In genomic region chr6:37695857-37696219, GRCh38 we compare ENCODE assay signal across 8 cellular contexts. TPM values are rescaled to one million over a fixed set of nuclear protein-coding genes. Genes with fewer than 3 reads are reported as not detected.
DNase-seq lines count a peak whose midpoint lies in the region; ATAC-seq and TF ChIP-seq lines count a peak whose summit lies in the region.

No MANE protein-coding gene starts in this region.

- H3K36me3 Mint-ChIP-seq in naive B cell = peaks cover 0 to 17% of the 10 kb centered on the region in 2 donors

- in situ Hi-C loops in mammary epithelial cell (cut with MboI; ENCODE audit: low sequenced_read_pairs in 2 of 2) = loop anchor here (10.0 to 25.0 kb wide), 4 partner anchors 161 to 334 kb away; partner anchors contain the start of gene RNF8 (in 1 of the 2)

- no peaks in the 10 kb centered on the region for H3K9me3 ChIP-seq in mammary epithelial cell (replicated peaks; ENCODE audit: insufficient read depth, low read length)

- H3K4me1 ChIP-seq in ACC112 (ENCODE audit: control insufficient read depth, insufficient read depth, low read length, unreplicated experiment) (peaks cover 25% of the 10 kb centered on the region), mammary epithelial cell (ENCODE audit: insufficient read depth, low read length) (peaks cover 30% of the 10 kb centered on the region)

- no peak for TF ChIP-seq CTCF in mammary epithelial cell (conservative IDR thresholded peaks at IDR 0.05 in 1 of 2, IDR thresholded peaks at IDR 0.05 in 1 of 2; ENCODE audit: extremely low read depth in 1 of 2, insufficient read depth in 1 of 2, low read depth in 1 of 2, low read length in 2 of 2)

- no peaks in the 10 kb centered on the region for H4K20me1 ChIP-seq in mammary epithelial cell (ENCODE audit: insufficient read depth, low read length)

- DNase-seq in HK-2 (ENCODE audit: unreplicated experiment) (peak; percentile 38), mammary epithelial cell (peak; percentile 21), naive B cell (no peak), DMS53 (lab: John Stamatoyannopoulos, UW) (no peak), NK-92 (lab: John Stamatoyannopoulos, UW; ENCODE audit: unreplicated experiment) (no peak), epidermal melanocyte (ENCODE audit: insufficient read length, low spot score) (no peak)

- H3K4me3 Mint-ChIP-seq in naive B cell = peak overlapping the region; percentile 77 to 98 (median 88)

- peak overlapping the region; percentile 99 for H3K4me2 ChIP-seq in mammary epithelial cell (ENCODE audit: insufficient read depth, low read depth, low read length)

- intact Hi-C loops in mammary epithelial cell (cut with micrococcal nuclease) = loop anchor here (1.0 to 5.0 kb wide), 2 partner anchors 316 to 798 kb away; no protein-coding TSS in a partner anchor

- CTCF ChIA-PET in mammary epithelial cell (lab: Charles Lee; ENCODE audit: low non-redundant PET) = no interaction called here

- H3K27me3 Mint-ChIP-seq in naive B cell = peaks cover 9 to 58% (median 35%) of the 10 kb centered on the region in 3 donors

- H3K27ac Mint-ChIP-seq in naive B cell = peak overlapping the region in 4 of 6 donors; percentile 68 to 91 (median 83)

- ATAC-seq in naive B cell (ENCODE audit: low read depth in 2 of 2) = no peak
- no peak for ATAC-seq in GM21576 (IDR thresholded peaks at IDR 0.05; ENCODE audit: unreplicated experiment)

- H3K4me3 ChIP-seq in ACC112 (ENCODE audit: low read depth, low read length) (peak overlapping the region; percentile 80), mammary epithelial cell (replicated peaks in 1 of 3; ENCODE audit: insufficient read depth in 1 of 3, low read depth in 2 of 3, low read length in 3 of 3) (peak overlapping the region in 2 of 3 experiments; percentile 60 to 66)

- H2AFZ ChIP-seq in ACC112 (ENCODE audit: low read length, unreplicated experiment) = peak overlapping the region; percentile 97
- peak overlapping the region; percentile 95 for H2AFZ ChIP-seq in mammary epithelial cell (ENCODE audit: low read depth, low read length)

- WGBS in mammary epithelial cell (ENCODE audit: low coverage, missing lambda C conversion rate) = 28% methylated on average over 17 of the region's 19 CpGs

- peaks cover 22% of the 10 kb centered on the region for H3K27me3 ChIP-seq in ACC112 (ENCODE audit: insufficient read depth, low read length)
- H3K27me3 ChIP-seq in mammary epithelial cell (ENCODE audit: insufficient read depth, low read length) = no peaks in the 10 kb centered on the region

- H3K9ac ChIP-seq in mammary epithelial cell (ENCODE audit: insufficient read depth, low read length) = no peak overlapping the region

- H3K27ac ChIP-seq in ACC112 (ENCODE audit: low read depth, low read length) = no peak overlapping the region
- no peak overlapping the region for H3K27ac ChIP-seq in mammary epithelial cell (ENCODE audit: insufficient read depth, low read depth, low read length)

- H3K79me2 ChIP-seq in ACC112 (ENCODE audit: control insufficient read depth, insufficient read depth, low read length, unreplicated experiment) (no peaks in the 10 kb centered on the region), mammary epithelial cell (ENCODE audit: insufficient read depth, low read length) (no peaks in the 10 kb centered on the region)

- dilution Hi-C loops in mammary epithelial cell (cut with HindIII; ENCODE audit: low sequenced_read_pairs) = no loop called here

- H3K9me3 Mint-ChIP-seq in naive B cell = peaks cover 0 to 3% (median 0%) of the 10 kb centered on the region in 7 donors

- H3K36me3 ChIP-seq in ACC112 (ENCODE audit: insufficient read depth, low read length) (no peaks in the 10 kb centered on the region), mammary epithelial cell (ENCODE audit: insufficient read depth, low read length) (no peaks in the 10 kb centered on the region)

- peaks cover 36 to 41% (median 40%) of the 10 kb centered on the region in 3 donors for H3K4me1 Mint-ChIP-seq in naive B cell

- BruUV-seq in mammary epithelial cell (replicated peaks; lab: Mats Ljungman, UMichigan) = no TSS peak

RNA-seq across cellular contexts. Expression of gene MDGA1, which starts 1.8 kb away (rescaled TPM):
- 1 to 10 TPM; 1.7 to 1.8 TPM for total RNA-seq in mammary epithelial cell
- polyA plus RNA-seq in mammary epithelial cell (2.3 TPM), naive B cell (ENCODE audit: low read depth in 6 of 6) (1 to 10 TPM in 3 of 6 donors, under 1 TPM in 3; 0.15 to 1.9 (median 1.1) TPM)
- polyA minus RNA-seq in mammary epithelial cell = 1.8 TPM

Comparison
In these comparisons a context has a peak if more than half of its experiments do, and no peak if none do; other contexts are left out.
1. DNase-seq: peak in HK-2 (single experiment) and mammary epithelial cell (single experiment); none in naive B cell (single experiment), DMS53 (single experiment), NK-92 (single experiment) and epidermal melanocyte (single experiment).